Comparison of ENCODE assay signal across 9 cellular contexts in genomic region chr19:7170983-7171382, GRCh38.
"Had no signal": no experiment of that assay in that cellular context is flagged by ENCODE, and none has a peak within 500 bp of the region (broad histone marks: within the 10 kb centered on the region; RNA-seq: fewer than 3 reads in every experiment).

No MANE protein-coding gene starts in this region.

- H3K9ac ChIP-seq: GM23248 had no signal

- ATAC-seq: GM23338, HCT116 had no signal

- H3K27ac Mint-ChIP-seq: GM23338, H9, HFFc6 had no signal

- H3K4me1 Mint-ChIP-seq: GM23338, H9 had no signal

- H3K4me2 ChIP-seq: GM23338 had no signal

- H3K27ac ChIP-seq: GM23248 had no signal

- H3K4me3 ChIP-seq: GM23248, GM23338 had no signal

- DNase-seq: GM23248, GOT3, H7, H9, HCEC 1CT, HFFc6 had no signal

- FAIRE-seq: H1 had no signal

- H3K4me3 Mint-ChIP-seq: GM23338, H9, HFFc6 had no signal
